ENCODE assay signal across 1 cellular context in genomic region chr17:32061840-32062239, GRCh38.
A peak's percentile ranks its signal among the peaks of the same experiment; 100 is the strongest.
TF ChIP-seq lines count a peak whose summit lies in the region.

No MANE protein-coding gene starts in this region.

TF ChIP-seq in K562, 482 proteins besides CTCF, POLR2A, EP300 and RAD21:
- peak; percentile 79 for TF ChIP-seq RFX1 (IDR thresholded peaks at IDR 0.05)
